ENCODE assay signal across 1 cellular context in the genomic region with DNA sequence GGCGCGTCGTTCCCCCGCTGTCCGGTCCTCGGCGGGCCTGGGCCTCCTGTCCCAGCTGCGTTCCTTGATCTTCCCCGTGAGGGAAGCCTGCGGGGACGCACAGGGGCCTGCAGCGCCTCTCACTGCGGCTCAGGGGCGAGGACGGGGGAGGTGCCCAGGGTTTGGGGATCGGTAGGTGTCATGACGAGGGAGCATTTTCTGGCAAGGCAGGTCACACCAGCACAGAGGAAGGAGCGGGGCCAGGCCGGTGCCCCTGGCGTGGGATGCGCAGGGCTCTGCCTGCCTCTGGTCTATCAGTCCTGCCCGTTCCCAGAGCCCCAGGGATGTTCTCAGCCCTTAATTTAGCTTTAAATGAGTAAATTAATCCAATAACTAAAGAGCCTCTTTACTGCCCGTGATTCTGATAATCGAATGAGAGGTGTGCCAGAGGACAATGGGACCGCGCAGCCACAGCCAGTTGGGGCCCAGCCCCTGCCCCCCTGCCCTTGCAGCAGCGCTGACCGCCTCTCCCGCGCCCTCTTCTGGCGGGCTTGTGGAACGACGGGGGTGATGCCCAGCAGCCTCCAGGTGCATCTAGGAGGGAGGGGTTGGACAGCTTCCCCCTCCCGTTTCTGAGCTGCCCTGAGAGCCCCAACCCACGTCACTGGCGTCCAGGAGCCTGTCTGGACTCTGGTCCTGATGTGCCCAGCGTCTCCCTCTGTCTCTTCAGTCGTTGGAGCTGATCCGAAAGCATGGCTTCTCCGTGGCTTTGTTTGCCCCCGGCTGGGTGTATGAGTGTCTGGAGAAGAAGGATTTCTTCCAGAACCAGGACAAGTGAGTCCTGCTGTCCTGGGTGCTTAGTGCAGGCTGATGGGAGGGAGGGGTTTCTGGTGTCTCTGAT.
TF ChIP-seq lines count a peak whose summit lies in the region.

No MANE protein-coding gene starts in this region.

TF ChIP-seq in GM23338, 12 proteins besides CTCF, POLR2A, EP300 and RAD21 (continued from another document):
- no peak for TF ChIP-seq JUNB (IDR thresholded peaks at IDR 0.05; ENCODE audit: unreplicated experiment)
